In the genomic region with DNA sequence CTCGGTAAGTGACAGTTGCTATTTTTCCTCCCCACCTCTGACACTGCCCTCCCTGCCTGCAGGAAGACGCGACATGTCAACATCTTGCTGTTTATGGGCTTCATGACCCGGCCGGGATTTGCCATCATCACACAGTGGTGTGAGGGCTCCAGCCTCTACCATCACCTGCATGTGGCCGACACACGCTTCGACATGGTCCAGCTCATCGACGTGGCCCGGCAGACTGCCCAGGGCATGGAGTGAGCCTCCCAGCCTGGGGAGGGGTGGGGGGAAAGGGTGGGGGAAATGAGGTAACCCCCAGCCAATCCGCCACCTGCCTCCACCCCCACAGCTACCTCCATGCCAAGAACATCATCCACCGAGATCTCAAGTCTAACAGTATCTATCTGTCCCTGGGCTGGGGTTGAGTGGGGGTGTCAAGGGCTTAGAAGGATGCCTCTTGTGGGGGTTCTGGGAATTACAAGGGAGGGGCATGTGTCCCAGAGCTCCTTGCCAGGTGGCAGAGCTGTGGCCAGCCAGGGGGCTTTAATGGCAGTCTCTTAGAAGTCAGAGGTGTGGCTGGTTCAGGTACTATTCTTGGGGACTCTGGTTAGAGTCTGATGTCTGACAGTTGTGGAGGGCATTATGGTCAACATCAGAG, we compare ENCODE assay signal across 8 cellular contexts. TPM values are rescaled to one million over a fixed set of nuclear protein-coding genes. Genes with fewer than 3 reads are reported as not detected.
A peak's percentile ranks its signal among the peaks of the same experiment; 100 is the strongest.
DNase-seq lines count a peak whose midpoint lies in the region; ATAC-seq and TF ChIP-seq lines count a peak whose summit lies in the region.

No MANE protein-coding gene starts in this region.

- no peaks in the 10 kb centered on the region for H3K9me3 Mint-ChIP-seq in activated CD4-positive, alpha-beta memory T cell treated with anti-CD3 and anti-CD28 coated beads, Interleukin-2, amount 10 ng/mL, durations not matched to agents 7 days and 5 days

- TF ChIP-seq CTCF in AG09319 (IDR thresholded peaks at IDR 0.05; ENCODE audit: low read depth, low read length) (peak; percentile 23), GM13977 (IDR thresholded peaks at IDR 0.05; ENCODE audit: extremely low read depth, insufficient read depth, missing control alignments) (peak; percentile 34)

- H3K36me3 Mint-ChIP-seq in activated CD4-positive, alpha-beta memory T cell treated with anti-CD3 and anti-CD28 coated beads, Interleukin-2, amount 10 ng/mL, durations not matched to agents 7 days and 5 days (ENCODE audit: low read depth) = peaks cover 54% of the 10 kb centered on the region

- CTCF ChIA-PET in activated CD4-positive, alpha-beta memory T cell treated with anti-CD3 and anti-CD28 coated beads, Interleukin-2, amount 10 ng/mL, durations not matched to agents 7 days and 5 days (lab: Charles Lee) = interaction anchor here (0.7 kb wide), 1 partner anchor 78 kb away, joined by 3 read pairs; no protein-coding TSS in a partner anchor

- no peaks in the 10 kb centered on the region for H3K27me3 Mint-ChIP-seq in activated CD4-positive, alpha-beta memory T cell treated with anti-CD3 and anti-CD28 coated beads, Interleukin-2, amount 10 ng/mL, durations not matched to agents 7 days and 5 days

- no peak for DNase-seq in AG09319 (ENCODE audit: extremely low read depth, low read depth)
- DNase-seq in GM13977 (ENCODE audit: low spot score) = no peak
- peak; percentile 34 for DNase-seq in activated CD4-positive, alpha-beta memory T cell treated with anti-CD3 and anti-CD28 coated beads, Interleukin-2, amount 10 ng/mL, durations not matched to agents 7 days and 5 days
- no peak for DNase-seq in left lobe of liver (ENCODE audit: low spot score)
- DNase-seq in SW 1271 (lab: John Stamatoyannopoulos, UW) = no peak
- no peak for DNase-seq in NK-92 treated with Interleukin-12 subunit alpha and Interleukin-12 subunit beta, amount 100 ng/mL, for 24 hours (lab: John Stamatoyannopoulos, UW)
- no peak for DNase-seq in GOT3 (lab: John Stamatoyannopoulos, UW)

- in situ Hi-C loops in GM13977 (cut with MboI; ENCODE audit: low pct_unique_long_range_greater_than_20kb, low sequenced_read_pairs, unreplicated experiment) = no loop called here

- POLR2A ChIA-PET in activated CD4-positive, alpha-beta memory T cell treated with anti-CD3 and anti-CD28 coated beads, Interleukin-2, amount 10 ng/mL, durations not matched to agents 7 days and 5 days (lab: Charles Lee) = no interaction called here

- peaks cover 18% of the 10 kb centered on the region for H3K4me1 Mint-ChIP-seq in activated CD4-positive, alpha-beta memory T cell treated with anti-CD3 and anti-CD28 coated beads, Interleukin-2, amount 10 ng/mL, durations not matched to agents 7 days and 5 days

- ATAC-seq in left lobe of liver (peak; percentile 36), GM18519 (IDR thresholded peaks at IDR 0.05; ENCODE audit: low FRiP score, unreplicated experiment) (no peak)

- no peak overlapping the region for H3K27ac Mint-ChIP-seq in activated CD4-positive, alpha-beta memory T cell treated with anti-CD3 and anti-CD28 coated beads, Interleukin-2, amount 10 ng/mL, durations not matched to agents 7 days and 5 days

- no peak overlapping the region for H3K4me3 Mint-ChIP-seq in activated CD4-positive, alpha-beta memory T cell treated with anti-CD3 and anti-CD28 coated beads, Interleukin-2, amount 10 ng/mL, durations not matched to agents 7 days and 5 days

RNA-seq across cellular contexts. Expression of gene ARAF, which starts 7.8 kb away (rescaled TPM):
- total RNA-seq in activated CD4-positive, alpha-beta memory T cell treated with anti-CD3 and anti-CD28 coated beads, Interleukin-2, amount 10 ng/mL, durations not matched to agents 7 days and 5 days = 10 to 100 TPM; 72.6 to 75.4 TPM
- 66.9 TPM for total RNA-seq in left lobe of liver

RNA-seq across cellular contexts. Expression of gene TIMP1, which starts 13.5 kb away (rescaled TPM):
- 100 to 1,000 TPM; 183 to 198 TPM for total RNA-seq in activated CD4-positive, alpha-beta memory T cell treated with anti-CD3 and anti-CD28 coated beads, Interleukin-2, amount 10 ng/mL, durations not matched to agents 7 days and 5 days
- total RNA-seq in left lobe of liver = 102 TPM

RNA-seq across cellular contexts. Expression of gene SYN1, which starts 50.9 kb away (rescaled TPM):
- total RNA-seq in activated CD4-positive, alpha-beta memory T cell treated with anti-CD3 and anti-CD28 coated beads, Interleukin-2, amount 10 ng/mL, durations not matched to agents 7 days and 5 days = under 1 TPM; 0.18 to 0.40 TPM
- total RNA-seq in left lobe of liver = 0.15 TPM
